Comparison of ENCODE assay signal across 9 cellular contexts in the genomic region with DNA sequence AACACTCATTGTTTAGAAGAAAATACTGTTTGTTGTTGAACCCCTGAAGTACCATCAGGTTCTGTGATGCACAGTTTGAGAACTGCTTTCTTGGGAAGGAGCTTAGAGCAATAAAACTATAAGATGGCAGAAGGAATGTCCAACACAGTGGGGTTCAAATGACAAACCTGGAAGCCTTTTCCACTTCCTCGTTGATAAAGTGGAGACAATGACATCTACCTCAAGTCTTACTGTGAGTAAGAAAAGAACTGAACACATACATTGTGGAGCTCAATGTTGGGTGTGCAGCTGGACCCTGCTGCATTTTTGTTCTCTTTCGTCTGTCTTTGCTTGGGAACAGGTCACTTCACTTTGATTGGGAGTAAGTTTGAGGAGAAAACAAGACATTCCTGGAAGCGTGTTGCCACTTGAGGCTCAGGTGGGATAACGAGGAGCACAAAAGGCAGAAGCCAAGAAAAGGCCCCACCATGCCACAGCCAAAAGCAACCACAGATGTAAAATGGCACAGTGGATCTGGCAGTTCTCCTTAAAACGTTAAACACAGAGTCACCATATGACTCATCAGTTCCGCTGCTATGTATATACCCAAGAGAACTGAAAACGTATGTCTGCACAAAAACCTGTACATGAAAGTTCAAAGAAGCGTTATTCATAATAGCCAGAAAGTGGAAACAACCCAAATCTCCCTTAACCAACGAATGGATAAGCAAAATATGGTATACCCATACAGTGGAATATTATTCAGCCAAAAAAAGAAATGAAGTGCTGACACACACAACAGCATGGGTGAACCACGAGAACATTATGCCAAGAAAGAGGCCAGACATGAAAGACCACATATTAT. TPM values are rescaled to one million over a fixed set of nuclear protein-coding genes. Genes with fewer than 3 reads are reported as not detected.
DNase-seq lines count a peak whose midpoint lies in the region; ATAC-seq and TF ChIP-seq lines count a peak whose summit lies in the region.
"Had no signal": no experiment of that assay in that cellular context is flagged by ENCODE, and none has a peak within 500 bp of the region (broad histone marks: within the 10 kb centered on the region; RNA-seq: fewer than 3 reads in every experiment).

No MANE protein-coding gene starts in this region.

- H3K79me2 ChIP-seq in hepatocyte = no peaks in the 10 kb centered on the region

- no peaks in the 10 kb centered on the region for H4K20me1 ChIP-seq in hepatocyte (ENCODE audit: insufficient read depth, poor library complexity, severe bottlenecking)

- peaks cover 21% of the 10 kb centered on the region for H3K4me1 ChIP-seq in CD4-positive, alpha-beta memory T cell (ENCODE audit: insufficient read depth, low read length)
- no peaks in the 10 kb centered on the region for H3K4me1 ChIP-seq in hepatocyte (ENCODE audit: insufficient read depth)
- H3K4me1 ChIP-seq in upper lobe of right lung = no peaks in the 10 kb centered on the region

- TF ChIP-seq CTCF in hepatocyte (IDR thresholded peaks at IDR 0.05; ENCODE audit: poor library complexity) = no peak
- no peak for TF ChIP-seq CTCF in upper lobe of right lung (IDR thresholded peaks at IDR 0.05)

- no peaks in the 10 kb centered on the region for H3K9me3 ChIP-seq in CD4-positive, alpha-beta memory T cell (ENCODE audit: control insufficient read depth in 1 of 2, low read length in 2 of 2)
- H3K9me3 ChIP-seq in hepatocyte (ENCODE audit: low read depth) (no peaks in the 10 kb centered on the region), upper lobe of right lung (no peaks in the 10 kb centered on the region)

- peaks cover 4 to 9% of the 10 kb centered on the region in 2 donors for H3K36me3 Mint-ChIP-seq in CD4-positive, alpha-beta memory T cell

- CTCF ChIA-PET in CD4-positive, alpha-beta memory T cell (lab: Charles Lee; ENCODE audit: partially characterized antibody) = interaction anchor here (0.9 to 1.4 kb wide), 3 partner anchors 9 to 48 kb away, joined by 3 to 5 read pairs (median 4); no protein-coding TSS in a partner anchor

- no peak overlapping the region for H2AFZ ChIP-seq in hepatocyte

- no peak overlapping the region for H3K4me3 Mint-ChIP-seq in CD4-positive, alpha-beta memory T cell
- H3K4me3 Mint-ChIP-seq: nephron had no signal

- H3K36me3 ChIP-seq in CD4-positive, alpha-beta memory T cell (ENCODE audit: insufficient read depth, low read length) = no peaks in the 10 kb centered on the region
- H3K36me3 ChIP-seq in hepatocyte (replicated peaks; ENCODE audit: insufficient read depth, low read depth) (no peaks in the 10 kb centered on the region), upper lobe of right lung (no peaks in the 10 kb centered on the region)

- peak overlapping the region; percentile 3 to 67 (median 43) for H3K27ac Mint-ChIP-seq in CD4-positive, alpha-beta memory T cell

- H3K4me3 ChIP-seq in CD4-positive, alpha-beta memory T cell (ENCODE audit: low read length in 2 of 2) = no peak overlapping the region
- H3K4me3 ChIP-seq in hepatocyte (no peak overlapping the region), upper lobe of right lung (no peak overlapping the region)

- no peak overlapping the region for H3K27ac ChIP-seq in CD4-positive, alpha-beta memory T cell (ENCODE audit: low read depth, low read length)
- H3K27ac ChIP-seq in hepatocyte = no peak overlapping the region
- H3K27ac ChIP-seq in upper lobe of right lung = no peak overlapping the region

- POLR2A ChIA-PET in CD4-positive, alpha-beta memory T cell (lab: Charles Lee; ENCODE audit: partially characterized antibody) = no interaction called here

- peaks cover 15 to 45% (median 28%) of the 10 kb centered on the region in 4 donors for H3K4me1 Mint-ChIP-seq in CD4-positive, alpha-beta memory T cell

- no peaks in the 10 kb centered on the region for H3K27me3 ChIP-seq in CD4-positive, alpha-beta memory T cell (ENCODE audit: insufficient read depth, low read length)
- H3K27me3 ChIP-seq in hepatocyte (no peaks in the 10 kb centered on the region), upper lobe of right lung (no peaks in the 10 kb centered on the region)

- 84% methylated on average over 10 of the region's 10 CpGs for WGBS in hepatocyte (ENCODE audit: low lambda C conversion rate, missing lambda C conversion rate)

- no peaks in the 10 kb centered on the region for H3K27me3 Mint-ChIP-seq in CD4-positive, alpha-beta memory T cell

- no peak for DNase-seq in CD4-positive, alpha-beta memory T cell
- peak; percentile 59 to 63 for DNase-seq in activated T-cell treated with anti-CD3 and anti-CD28 coated beads, Interleukin-2, amount 50 U/mL, for 48 hours
- DNase-seq in hepatocyte (ENCODE audit: low spot score) = no peak
- no peak for DNase-seq in upper lobe of right lung
- DNase-seq in cardiac septum (ENCODE audit: low spot score) = no peak
- no peak for DNase-seq in kidney glomerular epithelial cell (lab: John Stamatoyannopoulos, UW)

- ATAC-seq in GM19438 (IDR thresholded peaks at IDR 0.05; ENCODE audit: low read depth, unreplicated experiment) (peak; percentile 69), HG03280 (IDR thresholded peaks at IDR 0.05; ENCODE audit: unreplicated experiment) (peak; percentile 73), upper lobe of right lung (no peak)

- intact Hi-C loops in CD4-positive, alpha-beta memory T cell (cut with micrococcal nuclease) = no loop called here
- intact Hi-C loops in upper lobe of right lung (cut with DNase I) = no loop called here
- intact Hi-C loops in cardiac septum (cut with DNase I) = no loop called here

- H3K9me2 ChIP-seq in hepatocyte (replicated peaks; ENCODE audit: insufficient read depth) = no peaks in the 10 kb centered on the region

- no peaks in the 10 kb centered on the region for H3K9me3 Mint-ChIP-seq in CD4-positive, alpha-beta memory T cell

- H3K4me2 ChIP-seq in hepatocyte = no peak overlapping the region

RNA-seq across cellular contexts. Expression of a gene that starts 42.9 kb away (rescaled TPM):
- total RNA-seq in CD4-positive, alpha-beta memory T cell = 100 to 1,000 TPM; 204 to 214 TPM
- 100 to 1,000 TPM; 500 to 578 TPM for polyA plus RNA-seq in CD4-positive, alpha-beta memory T cell
- total RNA-seq in hepatocyte = 340 and 347 TPM in 2 replicates
- 394 and 419 TPM in 2 replicates for polyA plus RNA-seq in hepatocyte
- 142 TPM for total RNA-seq in upper lobe of right lung
- 180 TPM for total RNA-seq in cardiac septum

Comparison
In these comparisons a context has a peak if more than half of its experiments do, and no peak if none do; other contexts are left out.
1. DNase-seq: peak in activated T-cell treated with anti-CD3 and anti-CD28 coated beads, Interleukin-2, amount 50 U/mL, for 48 hours (2 of 2); none in CD4-positive, alpha-beta memory T cell (0 of 5), hepatocyte (single experiment), upper lobe of right lung (single experiment), cardiac septum (single experiment) and kidney glomerular epithelial cell (single experiment).